ENCODE assay signal across 1 cellular context in genomic region chr4:107009196-107009595, GRCh38.
TF ChIP-seq lines count a peak whose summit lies in the region.

No MANE protein-coding gene starts in this region.

TF ChIP-seq in GM23338, 12 proteins besides CTCF, POLR2A, EP300 and RAD21 (continued from another document):
- TF ChIP-seq ZNF462 (CRISPR knock-in tag; IDR thresholded peaks at IDR 0.05): no peak
- no peak for TF ChIP-seq EZH2 (IDR thresholded peaks at IDR 0.05; ENCODE audit: low read depth, unreplicated experiment)
- no peak for TF ChIP-seq EZH2phosphoT487 (IDR thresholded peaks at IDR 0.05; ENCODE audit: unreplicated experiment)
- no peak for TF ChIP-seq ZNF331 (CRISPR knock-in tag; IDR thresholded peaks at IDR 0.05; ENCODE audit: low read depth)
- no peak for TF ChIP-seq CREB1 (CRISPR knock-in tag; IDR thresholded peaks at IDR 0.05; ENCODE audit: low read depth)
- TF ChIP-seq ETS1 (IDR thresholded peaks at IDR 0.05): no peak
- TF ChIP-seq JUNB (IDR thresholded peaks at IDR 0.05; ENCODE audit: unreplicated experiment): no peak
- no peak for TF ChIP-seq POLR2AphosphoS5 (IDR thresholded peaks at IDR 0.05; ENCODE audit: low read depth)
